In the genomic region with DNA sequence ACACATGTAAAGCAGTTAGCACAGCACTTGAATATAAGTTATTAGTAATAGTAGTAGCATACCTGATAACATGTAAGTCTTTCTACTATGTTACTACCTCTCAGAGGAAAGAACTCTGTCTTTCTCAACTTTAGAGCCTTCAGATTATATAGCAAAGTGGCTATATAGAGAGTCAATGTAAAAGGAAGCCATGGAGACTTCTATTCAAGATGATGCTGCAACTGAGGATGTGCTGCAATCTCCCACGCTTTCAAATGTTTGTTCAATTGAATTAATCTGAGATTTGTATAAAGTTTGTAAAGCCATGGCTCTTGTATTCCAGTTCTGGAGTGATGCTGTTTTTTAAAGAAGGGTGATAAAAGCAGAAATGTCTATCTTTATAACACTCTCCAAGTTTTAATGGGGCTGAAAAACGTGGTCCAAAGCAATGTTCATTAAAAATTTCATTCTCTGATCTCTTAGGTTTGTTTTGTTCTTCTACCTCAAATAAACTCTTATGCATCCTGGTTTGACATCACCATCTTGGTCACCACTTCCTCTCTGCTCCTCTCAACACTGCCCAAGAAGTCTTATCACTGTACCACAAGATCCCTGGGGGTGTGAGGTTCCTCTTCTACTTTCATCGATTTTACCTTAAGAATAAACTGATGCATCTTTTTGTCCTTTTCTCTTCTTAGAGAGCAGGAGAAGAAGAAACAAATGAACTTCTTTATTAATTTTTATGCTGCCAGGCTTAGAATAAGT, we compare ENCODE assay signal across 1 cellular context.
TF ChIP-seq lines count a peak whose summit lies in the region.

No MANE protein-coding gene starts in this region.

TF ChIP-seq in WTC11, 78 proteins besides CTCF, POLR2A, EP300 and RAD21 (continued from another document):
- TF ChIP-seq, protein P1, sequence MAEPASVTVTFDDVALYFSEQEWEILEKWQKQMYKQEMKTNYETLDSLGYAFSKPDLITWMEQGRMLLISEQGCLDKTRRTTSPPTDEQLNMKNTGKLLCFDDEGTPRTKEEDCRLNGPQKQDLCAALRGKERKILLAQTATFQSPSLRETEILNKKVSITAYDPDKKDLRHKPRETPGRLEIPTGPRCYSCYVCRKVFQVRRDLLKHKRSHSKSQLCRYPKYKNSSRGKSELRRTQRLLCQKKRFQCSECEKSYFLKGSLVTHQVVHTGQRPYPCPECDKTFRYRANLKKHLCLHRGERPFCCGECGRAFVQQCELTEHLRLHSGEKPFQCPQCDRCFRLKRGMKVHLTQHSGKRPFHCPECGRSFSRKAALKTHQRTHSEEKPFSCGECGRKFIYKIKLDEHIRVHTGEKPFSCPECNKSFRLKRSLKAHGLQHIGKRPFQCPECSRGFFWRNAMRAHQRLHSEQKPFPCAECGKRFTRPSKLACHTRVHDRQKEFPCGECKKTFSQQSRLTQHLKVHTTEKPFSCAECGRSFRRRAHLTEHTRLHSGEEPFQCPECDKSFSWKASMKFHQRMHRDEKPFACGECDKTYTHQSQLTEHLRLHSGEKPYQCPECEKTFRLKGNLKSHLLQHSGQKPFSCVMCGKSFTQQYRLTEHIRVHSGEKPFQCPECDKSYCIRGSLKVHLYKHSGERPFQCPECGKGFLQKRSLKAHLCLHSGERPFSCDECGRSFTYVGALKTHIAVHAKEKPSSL (CRISPR knock-in tag; conservative IDR thresholded peaks at IDR 0.05): no peak
- TF ChIP-seq CBFB (CRISPR knock-in tag; IDR thresholded peaks at IDR 0.05; ENCODE audit: low read depth): no peak
- no peak for TF ChIP-seq ZNF121 (CRISPR knock-in tag; IDR thresholded peaks at IDR 0.05)
- TF ChIP-seq, protein P2, sequence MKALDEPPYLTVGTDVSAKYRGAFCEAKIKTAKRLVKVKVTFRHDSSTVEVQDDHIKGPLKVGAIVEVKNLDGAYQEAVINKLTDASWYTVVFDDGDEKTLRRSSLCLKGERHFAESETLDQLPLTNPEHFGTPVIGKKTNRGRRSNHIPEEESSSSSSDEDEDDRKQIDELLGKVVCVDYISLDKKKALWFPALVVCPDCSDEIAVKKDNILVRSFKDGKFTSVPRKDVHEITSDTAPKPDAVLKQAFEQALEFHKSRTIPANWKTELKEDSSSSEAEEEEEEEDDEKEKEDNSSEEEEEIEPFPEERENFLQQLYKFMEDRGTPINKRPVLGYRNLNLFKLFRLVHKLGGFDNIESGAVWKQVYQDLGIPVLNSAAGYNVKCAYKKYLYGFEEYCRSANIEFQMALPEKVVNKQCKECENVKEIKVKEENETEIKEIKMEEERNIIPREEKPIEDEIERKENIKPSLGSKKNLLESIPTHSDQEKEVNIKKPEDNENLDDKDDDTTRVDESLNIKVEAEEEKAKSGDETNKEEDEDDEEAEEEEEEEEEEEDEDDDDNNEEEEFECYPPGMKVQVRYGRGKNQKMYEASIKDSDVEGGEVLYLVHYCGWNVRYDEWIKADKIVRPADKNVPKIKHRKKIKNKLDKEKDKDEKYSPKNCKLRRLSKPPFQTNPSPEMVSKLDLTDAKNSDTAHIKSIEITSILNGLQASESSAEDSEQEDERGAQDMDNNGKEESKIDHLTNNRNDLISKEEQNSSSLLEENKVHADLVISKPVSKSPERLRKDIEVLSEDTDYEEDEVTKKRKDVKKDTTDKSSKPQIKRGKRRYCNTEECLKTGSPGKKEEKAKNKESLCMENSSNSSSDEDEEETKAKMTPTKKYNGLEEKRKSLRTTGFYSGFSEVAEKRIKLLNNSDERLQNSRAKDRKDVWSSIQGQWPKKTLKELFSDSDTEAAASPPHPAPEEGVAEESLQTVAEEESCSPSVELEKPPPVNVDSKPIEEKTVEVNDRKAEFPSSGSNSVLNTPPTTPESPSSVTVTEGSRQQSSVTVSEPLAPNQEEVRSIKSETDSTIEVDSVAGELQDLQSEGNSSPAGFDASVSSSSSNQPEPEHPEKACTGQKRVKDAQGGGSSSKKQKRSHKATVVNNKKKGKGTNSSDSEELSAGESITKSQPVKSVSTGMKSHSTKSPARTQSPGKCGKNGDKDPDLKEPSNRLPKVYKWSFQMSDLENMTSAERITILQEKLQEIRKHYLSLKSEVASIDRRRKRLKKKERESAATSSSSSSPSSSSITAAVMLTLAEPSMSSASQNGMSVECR (CRISPR knock-in tag; IDR thresholded peaks at IDR 0.05; ENCODE audit: borderline replicate concordance): no peak
- no peak for TF ChIP-seq MXD4 (CRISPR knock-in tag; IDR thresholded peaks at IDR 0.05; ENCODE audit: borderline replicate concordance)
- no peak for TF ChIP-seq GTF2I (CRISPR knock-in tag; conservative IDR thresholded peaks at IDR 0.05)
